Comparison of ENCODE assay signal across 21 cellular contexts in the genomic region with DNA sequence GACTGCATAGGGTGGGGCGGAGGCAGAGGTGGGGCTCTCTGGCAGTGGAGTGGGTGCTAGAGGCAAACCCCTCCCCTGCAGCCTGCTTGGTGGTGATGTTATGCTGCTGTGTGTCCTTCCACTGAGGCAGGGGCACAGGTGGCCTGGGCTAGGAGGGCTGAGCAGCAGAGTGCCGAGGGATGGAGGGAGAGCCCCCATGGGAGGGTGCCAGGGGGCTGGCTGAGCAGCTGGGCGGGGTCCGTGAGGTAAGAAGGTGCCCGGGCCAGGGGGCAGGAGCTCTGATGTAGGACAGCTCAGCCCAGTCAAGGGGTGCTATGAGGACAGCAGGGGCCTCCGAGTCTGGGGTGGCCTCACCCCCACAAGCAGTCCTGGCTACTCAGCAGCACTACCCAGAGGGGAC. TPM values are rescaled to one million over a fixed set of nuclear protein-coding genes. Genes with fewer than 3 reads are reported as not detected.
"Had no signal": no experiment of that assay in that cellular context is flagged by ENCODE, and none has a peak within 500 bp of the region (broad histone marks: within the 10 kb centered on the region; RNA-seq: fewer than 3 reads in every experiment).

No MANE protein-coding gene starts in this region.

- H3K9me3 ChIP-seq: left lung, right lobe of liver, SJCRH30, thoracic aorta, uterus had no signal

- H3K79me2 ChIP-seq: hepatocyte had no signal

- H3K4me3 Mint-ChIP-seq: activated naive CD8-positive, alpha-beta T cell treated with anti-CD3 and anti-CD28 coated beads, Interleukin-2, amount 10 ng/mL, durations not matched to agents 7 days and 5 days; effector memory CD8-positive, alpha-beta T cell; neural crest cell; stimulated activated effector memory CD8-positive, alpha-beta T cell treated with anti-CD3 and anti-CD28 coated beads, Interleukin-12 subunit alpha, Interleukin-12 subunit beta, amount 100 ng/mL, for 72 hours; T-helper 1 cell treated with Interleukin-12 subunit alpha and Interleukin-12 subunit beta and Interleukin-4 antibody, amounts not matched to agents 30 μg/mL and 1 μg/mL, for 36 hours had no signal

- FAIRE-seq: keratinocyte had no signal

- H3K9me3 Mint-ChIP-seq: activated naive CD8-positive, alpha-beta T cell treated with anti-CD3 and anti-CD28 coated beads, Interleukin-2, amount 10 ng/mL, durations not matched to agents 7 days and 5 days; effector memory CD8-positive, alpha-beta T cell; neural crest cell; stimulated activated effector memory CD8-positive, alpha-beta T cell treated with anti-CD3 and anti-CD28 coated beads, Interleukin-12 subunit alpha, Interleukin-12 subunit beta, amount 100 ng/mL, for 72 hours; T-helper 1 cell treated with Interleukin-12 subunit alpha and Interleukin-12 subunit beta and Interleukin-4 antibody, amounts not matched to agents 30 μg/mL and 1 μg/mL, for 36 hours had no signal

- H3K27ac Mint-ChIP-seq: activated naive CD8-positive, alpha-beta T cell treated with anti-CD3 and anti-CD28 coated beads, Interleukin-2, amount 10 ng/mL, durations not matched to agents 7 days and 5 days; effector memory CD8-positive, alpha-beta T cell; stimulated activated effector memory CD8-positive, alpha-beta T cell treated with anti-CD3 and anti-CD28 coated beads, Interleukin-12 subunit alpha, Interleukin-12 subunit beta, amount 100 ng/mL, for 72 hours had no signal

- ATAC-seq: activated CD4-positive, CD25-positive, alpha-beta regulatory T cell treated with anti-CD3 and anti-CD28 coated beads, Interleukin-2, amount 50 U/mL, for 24 hours; effector memory CD8-positive, alpha-beta T cell; left lung; right lobe of liver; stimulated activated effector memory CD8-positive, alpha-beta T cell treated with anti-CD3 and anti-CD28 coated beads, Interleukin-12 subunit alpha, Interleukin-12 subunit beta, amount 100 ng/mL, for 72 hours had no signal

- H3K27me3 ChIP-seq: SJCRH30, uterus had no signal

- H3K4me2 ChIP-seq: hepatocyte, smooth muscle cell had no signal

- H2AFZ ChIP-seq: hepatocyte had no signal

- H3K27ac ChIP-seq: cardiac muscle cell, hepatocyte, right lobe of liver, SJCRH30, thoracic aorta had no signal

- H3K36me3 ChIP-seq: cardiac muscle cell, right lobe of liver, thoracic aorta, uterus had no signal

- DNase-seq: activated CD4-positive, alpha-beta T cell treated with anti-CD3 and anti-CD28 coated beads, Interleukin-2, amount 50 U/mL, for 1 hour; activated naive CD4-positive, alpha-beta T cell treated with Interleukin-2 at 50 U/mL for 16 hours; cortex of kidney; effector memory CD8-positive, alpha-beta T cell; left lung; SJCRH30; stimulated activated CD4-positive, alpha-beta T cell treated with anti-CD3 and anti-CD28 coated beads, Interleukin-4, amount 100 ng/mL, for 24 hours; uterus had no signal

- H3K4me3 ChIP-seq: cardiac muscle cell, hepatocyte, right lobe of liver, SJCRH30, smooth muscle cell, thoracic aorta, uterus had no signal

RNA-seq across cellular contexts. Expression of gene CLDN5, which starts 4.2 kb away (rescaled TPM):
- total RNA-seq: activated naive CD8-positive, alpha-beta T cell treated with anti-CD3 and anti-CD28 coated beads, Interleukin-2, amount 10 ng/mL, durations not matched to agents 7 days and 5 days; fibroblast of villous mesenchyme; osteocyte; smooth muscle cell had no signal
